In genomic region chr3:99901200-99901926, GRCh38 we compare ENCODE assay signal across 8 cellular contexts.
DNase-seq lines count a peak whose midpoint lies in the region; ATAC-seq, FAIRE-seq and TF ChIP-seq lines count a peak whose summit lies in the region.

No MANE protein-coding gene starts in this region.

- peak overlapping the region in 2 of 4 donors; percentile 30 to 60 for H3K27ac ChIP-seq in pancreas
- no peak overlapping the region for H3K27ac ChIP-seq in substantia nigra (ENCODE audit: low read depth, low read length, poor library complexity, severe bottlenecking)

- H3K36me3 ChIP-seq in pancreas, result no peaks in the 10 kb centered on the region

- no peak overlapping the region for H3K4me3 Mint-ChIP-seq in activated T-helper 1 cell treated with anti-CD3 and anti-CD28 coated beads, Interleukin-12 subunit alpha, Interleukin-12 subunit beta, Interleukin-2, Interleukin-4 antibody, amounts not matched to agents 30 ng/mL and 10 ng/mL and 1 ng/mL, durations not matched to agents 14 hours and 24 hours and 36 hours
- H3K4me3 Mint-ChIP-seq in effector memory CD8-positive, alpha-beta T cell, result no peak overlapping the region

- no peak overlapping the region for H3K27ac Mint-ChIP-seq in activated T-helper 1 cell treated with anti-CD3 and anti-CD28 coated beads, Interleukin-12 subunit alpha, Interleukin-12 subunit beta, Interleukin-2, Interleukin-4 antibody, amounts not matched to agents 30 ng/mL and 10 ng/mL and 1 ng/mL, durations not matched to agents 14 hours and 24 hours and 36 hours
- no peak overlapping the region for H3K27ac Mint-ChIP-seq in effector memory CD8-positive, alpha-beta T cell

- H3K4me3 ChIP-seq in epithelial cell of esophagus (ENCODE audit: low read length), result no peak overlapping the region
- no peak overlapping the region for H3K4me3 ChIP-seq in pancreas

- H3K36me3 Mint-ChIP-seq in activated T-helper 1 cell treated with anti-CD3 and anti-CD28 coated beads, Interleukin-12 subunit alpha, Interleukin-12 subunit beta, Interleukin-2, Interleukin-4 antibody, amounts not matched to agents 30 ng/mL and 10 ng/mL and 1 ng/mL, durations not matched to agents 14 hours and 24 hours and 36 hours (ENCODE audit: low read depth), result peaks cover 4% of the 10 kb centered on the region
- no peaks in the 10 kb centered on the region for H3K36me3 Mint-ChIP-seq in effector memory CD8-positive, alpha-beta T cell (ENCODE audit: insufficient read depth)

- peak; percentile 53 to 76 (median 66) for ATAC-seq in pancreas
- no peak for ATAC-seq in effector memory CD8-positive, alpha-beta T cell (replicated peaks)

- intact Hi-C loops in pancreas (cut with DNase I), result no loop called here
- intact Hi-C loops in activated T-helper 1 cell treated with anti-CD3 and anti-CD28 coated beads, Interleukin-12 subunit alpha, Interleukin-12 subunit beta, Interleukin-2, Interleukin-4 antibody, amounts not matched to agents 30 ng/mL and 10 ng/mL and 1 ng/mL, durations not matched to agents 14 hours and 24 hours and 36 hours (cut with micrococcal nuclease), result no loop called here

- WGBS in pancreas, 2 donors, result 15 to 18% methylated on average over 6 of the region's 6 CpGs

- peaks cover 0 to 15% (median 10%) of the 10 kb centered on the region in 3 donors for H3K4me1 ChIP-seq in pancreas

- DNase-seq in GM04503 (ENCODE audit: low read depth) (peak; percentile 82), NCI-H446 treated with DMSO at 0.1 percent for 48 hours (lab: John Stamatoyannopoulos, UW) (peak; percentile 66), epithelial cell of esophagus (ENCODE audit: low read depth) (peak; percentile 87), pancreas (no peak), substantia nigra (lab: John Stamatoyannopoulos, UW) (no peak)
- no peak for DNase-seq in activated T-helper 1 cell treated with anti-CD3 and anti-CD28 coated beads, Interleukin-12 subunit alpha, Interleukin-12 subunit beta, Interleukin-2, Interleukin-4 antibody, amounts not matched to agents 30 ng/mL and 10 ng/mL and 1 ng/mL, durations not matched to agents 14 hours and 24 hours and 36 hours (ENCODE audit: low spot score)
- no peak for DNase-seq in effector memory CD8-positive, alpha-beta T cell
- no peak for DNase-seq in stimulated activated CD8-positive, alpha-beta memory T cell treated with anti-CD3 and anti-CD28 coated beads, Interleukin-4, amount 100 ng/mL, for 48 hours

- TF ChIP-seq CTCF in epithelial cell of esophagus (IDR thresholded peaks at IDR 0.05; ENCODE audit: insufficient read depth, low read depth, low read length, missing control alignments) (no peak), pancreas (IDR thresholded peaks at IDR 0.05) (no peak)

- H3K27me3 ChIP-seq in pancreas, result no peaks in the 10 kb centered on the region

- H3K27me3 Mint-ChIP-seq in activated T-helper 1 cell treated with anti-CD3 and anti-CD28 coated beads, Interleukin-12 subunit alpha, Interleukin-12 subunit beta, Interleukin-2, Interleukin-4 antibody, amounts not matched to agents 30 ng/mL and 10 ng/mL and 1 ng/mL, durations not matched to agents 14 hours and 24 hours and 36 hours (ENCODE audit: insufficient read depth), result no peaks in the 10 kb centered on the region
- no peaks in the 10 kb centered on the region for H3K27me3 Mint-ChIP-seq in effector memory CD8-positive, alpha-beta T cell

- peaks cover 7% of the 10 kb centered on the region for H3K4me1 Mint-ChIP-seq in activated T-helper 1 cell treated with anti-CD3 and anti-CD28 coated beads, Interleukin-12 subunit alpha, Interleukin-12 subunit beta, Interleukin-2, Interleukin-4 antibody, amounts not matched to agents 30 ng/mL and 10 ng/mL and 1 ng/mL, durations not matched to agents 14 hours and 24 hours and 36 hours (ENCODE audit: low read depth)
- peaks cover 0 to 1% of the 10 kb centered on the region in 2 donors for H3K4me1 Mint-ChIP-seq in effector memory CD8-positive, alpha-beta T cell (ENCODE audit: low read depth in 2 of 2)

- H3K9me3 Mint-ChIP-seq in activated T-helper 1 cell treated with anti-CD3 and anti-CD28 coated beads, Interleukin-12 subunit alpha, Interleukin-12 subunit beta, Interleukin-2, Interleukin-4 antibody, amounts not matched to agents 30 ng/mL and 10 ng/mL and 1 ng/mL, durations not matched to agents 14 hours and 24 hours and 36 hours, result no peaks in the 10 kb centered on the region
- no peaks in the 10 kb centered on the region for H3K9me3 Mint-ChIP-seq in effector memory CD8-positive, alpha-beta T cell

- no peaks in the 10 kb centered on the region for H3K9me3 ChIP-seq in pancreas

- FAIRE-seq in pancreas (lab: Jason Lieb, UNC), result no peak

Comparison
In these comparisons a context has a peak if more than half of its experiments do, and no peak if none do; other contexts are left out.
1. DNase-seq: peak in GM04503 (single experiment), NCI-H446 treated with DMSO at 0.1 percent for 48 hours (single experiment) and epithelial cell of esophagus (single experiment); none in pancreas (0 of 6), activated T-helper 1 cell treated with anti-CD3 and anti-CD28 coated beads, Interleukin-12 subunit alpha, Interleukin-12 subunit beta, Interleukin-2, Interleukin-4 antibody, amounts not matched to agents 30 ng/mL and 10 ng/mL and 1 ng/mL, durations not matched to agents 14 hours and 24 hours and 36 hours (single experiment), effector memory CD8-positive, alpha-beta T cell (0 of 3), stimulated activated CD8-positive, alpha-beta memory T cell treated with anti-CD3 and anti-CD28 coated beads, Interleukin-4, amount 100 ng/mL, for 48 hours (single experiment) and substantia nigra (0 of 49).